9 cellular contexts compared by ENCODE assay signal in genomic region chr7:158815046-158815445, GRCh38. TPM values are rescaled to one million over a fixed set of nuclear protein-coding genes. Genes with fewer than 3 reads are reported as not detected.
DNase-seq lines count a peak whose midpoint lies in the region; ATAC-seq and TF ChIP-seq lines count a peak whose summit lies in the region.
"Had no signal": no experiment of that assay in that cellular context is flagged by ENCODE, and none has a peak within 500 bp of the region (broad histone marks: within the 10 kb centered on the region; RNA-seq: fewer than 3 reads in every experiment).

No MANE protein-coding gene starts in this region.

- H3K9me3 Mint-ChIP-seq in GM23338, result no peaks in the 10 kb centered on the region

- H3K27ac ChIP-seq in GM23338 (ENCODE audit: low read depth), result peak overlapping the region; percentile 73
- peak overlapping the region; percentile 51 to 52 for H3K27ac ChIP-seq in esophagus (ENCODE audit: low read depth in 2 of 2, low read length in 1 of 2)
- H3K27ac ChIP-seq in rectal smooth muscle tissue (ENCODE audit: low read depth, low read length), result peak overlapping the region; percentile 97
- H3K27ac ChIP-seq in prostate gland, result no peak overlapping the region

- intact Hi-C loops in prostate gland (cut with DNase I), result no loop called here

- no peak overlapping the region for H3K4me3 ChIP-seq in GM23338
- no peak overlapping the region for H3K4me3 ChIP-seq in esophagus (ENCODE audit: low read depth in 1 of 2, low read length in 2 of 2)
- peak overlapping the region; percentile 4 for H3K4me3 ChIP-seq in rectal smooth muscle tissue (ENCODE audit: low read length)
- H3K4me3 ChIP-seq in prostate gland, result no peak overlapping the region
- H3K4me3 ChIP-seq: colonic mucosa had no signal

- H3K4me1 ChIP-seq in GM23338 (ENCODE audit: insufficient read depth) (peaks cover 39% of the 10 kb centered on the region), esophagus (ENCODE audit: control insufficient read depth in 2 of 2, insufficient read depth in 2 of 2, low read length in 1 of 2) (peaks cover 0 to 25% of the 10 kb centered on the region in 2 donors), rectal smooth muscle tissue (ENCODE audit: control insufficient read depth, insufficient read depth, low read length) (peaks cover 60% of the 10 kb centered on the region), prostate gland (replicated peaks) (no peaks in the 10 kb centered on the region)

- H3K36me3 Mint-ChIP-seq in GM23338 (ENCODE audit: low read depth), result peaks cover 5% of the 10 kb centered on the region; the same call in 1 of the 3 replicates

- H4K20me1 ChIP-seq in GM23338 (replicated peaks; ENCODE audit: insufficient read depth), result 0 out of 2 replicates have a peak, but pooled peaks cover 10% of the 10 kb centered on the region

- peak overlapping the region; percentile 43 for H3K4me2 ChIP-seq in GM23338

- no peak for TF ChIP-seq POLR2A in prostate gland (IDR thresholded peaks at IDR 0.05)

- H3K4me3 Mint-ChIP-seq in GM23338, result no peak overlapping the region; the same call in 2 of the 3 replicates

- H3K27me3 Mint-ChIP-seq in GM23338 (ENCODE audit: insufficient read depth, low read depth, poor library complexity), result peaks cover 4% of the 10 kb centered on the region

- H3K9ac ChIP-seq in rectal smooth muscle tissue (ENCODE audit: low read length), result no peak overlapping the region

- WGBS in esophagus, 2 donors, result 63 to 64% methylated on average over 8 of the region's 8 CpGs
- WGBS in prostate gland, result 52% methylated on average over 8 of the region's 8 CpGs

- H2AFZ ChIP-seq in GM23338, result no peak overlapping the region

- H3K4me1 Mint-ChIP-seq in GM23338, result peaks cover 71% of the 10 kb centered on the region

- ATAC-seq in GM23338, result peak; percentile 59
- ATAC-seq in GM21825 (IDR thresholded peaks at IDR 0.05; ENCODE audit: unreplicated experiment), result no peak
- ATAC-seq in GM19455 (IDR thresholded peaks at IDR 0.05; ENCODE audit: unreplicated experiment), result no peak

- peak; percentile 59 for DNase-seq in GM23338 (ENCODE audit: low spot score)
- DNase-seq in NCI-H510A (lab: John Stamatoyannopoulos, UW), result peak; percentile 81
- DNase-seq in DMS79 treated with DMSO at 0.1 percent for 48 hours (lab: John Stamatoyannopoulos, UW), result no peak
- DNase-seq in prostate gland (ENCODE audit: low spot score), result no peak
- DNase-seq: colonic mucosa had no signal

- H3K27me3 ChIP-seq in GM23338 (ENCODE audit: insufficient read depth) (no peaks in the 10 kb centered on the region), esophagus (ENCODE audit: control insufficient read depth in 1 of 2, insufficient read depth in 2 of 2, low read length in 2 of 2) (no peaks in the 10 kb centered on the region), rectal smooth muscle tissue (ENCODE audit: control insufficient read depth, insufficient read depth, low read length) (no peaks in the 10 kb centered on the region), prostate gland (replicated peaks; ENCODE audit: insufficient read depth) (no peaks in the 10 kb centered on the region)
- H3K27me3 ChIP-seq: colonic mucosa had no signal

- H3K36me3 ChIP-seq in GM23338 (ENCODE audit: insufficient read depth) (no peaks in the 10 kb centered on the region), esophagus (ENCODE audit: control insufficient read depth in 2 of 2, insufficient read depth in 2 of 2, low read length in 1 of 2) (peaks cover 0 to 4% of the 10 kb centered on the region in 2 donors), rectal smooth muscle tissue (ENCODE audit: control insufficient read depth, insufficient read depth, low read length) (no peaks in the 10 kb centered on the region), prostate gland (no peaks in the 10 kb centered on the region)
- H3K36me3 ChIP-seq: colonic mucosa had no signal

- H3F3A ChIP-seq in GM23338 (replicated peaks; ENCODE audit: low read depth), result no peaks in the 10 kb centered on the region

- H3K79me2 ChIP-seq in GM23338 (replicated peaks; ENCODE audit: insufficient read depth), result peaks cover 90% of the 10 kb centered on the region

- no peaks in the 10 kb centered on the region for H3K9me2 ChIP-seq in GM23338 (ENCODE audit: insufficient read depth)

- no peaks in the 10 kb centered on the region for H3K9me3 ChIP-seq in esophagus (ENCODE audit: control insufficient read depth in 2 of 2, insufficient read depth in 1 of 2, low read depth in 1 of 2, low read length in 1 of 2)
- H3K9me3 ChIP-seq in prostate gland, result no peaks in the 10 kb centered on the region
- H3K9me3 ChIP-seq: colonic mucosa had no signal

- TF ChIP-seq CTCF in GM23338 (conservative IDR thresholded peaks at IDR 0.05; ENCODE audit: low read depth in 2 of 2), result no peak
- TF ChIP-seq CTCF in prostate gland (IDR thresholded peaks at IDR 0.05), result no peak

- H3K27ac Mint-ChIP-seq in GM23338, result peak overlapping the region; percentile 32

TF ChIP-seq in GM23338, 12 proteins besides CTCF, POLR2A, EP300 and RAD21 (continues in another document):
- TF ChIP-seq ETS1 (IDR thresholded peaks at IDR 0.05) (no peak), EZH2 (IDR thresholded peaks at IDR 0.05; ENCODE audit: low read depth, unreplicated experiment) (no peak), ZNF462 (CRISPR knock-in tag; IDR thresholded peaks at IDR 0.05) (no peak)

RNA-seq across cellular contexts. Expression of gene ESYT2, which starts 14.3 kb away (rescaled TPM):
- 50.3 and 52.7 TPM in 2 replicates for total RNA-seq in GM23338 (2014; rRNA removed; shearing (Covaris generic))
- polyA plus RNA-seq in GM23338 (2016; fragmentation: Nextera tagmentation; extraction: Ambion mirVana), result 9.6 TPM in 2 replicates
- 10 to 100 TPM; 25.4 to 28.9 TPM for polyA plus RNA-seq in esophagus
- 10 to 100 TPM; 60.8 to 75.1 TPM for total RNA-seq in prostate gland

RNA-seq across cellular contexts. Expression of gene DYNC2I1, which starts 41.3 kb away (rescaled TPM):
- 8.3 and 9.0 TPM in 2 replicates for total RNA-seq in GM23338 (2014; rRNA removed; shearing (Covaris generic))
- polyA plus RNA-seq in GM23338 (2016; fragmentation: Nextera tagmentation; extraction: Ambion mirVana) (54.4 and 60.9 TPM in 2 replicates), esophagus (10 to 100 TPM in 1 of 2 donors, 1 to 10 TPM in 1; 6.0 to 12.5 TPM)
- total RNA-seq in prostate gland, result 10 to 100 TPM; 14.3 to 35.0 TPM

Comparison
In these comparisons a context has a peak if more than half of its experiments do, and no peak if none do; other contexts are left out.
1. DNase-seq: peak in GM23338 (single experiment) and NCI-H510A (single experiment); none in DMS79 treated with DMSO at 0.1 percent for 48 hours (single experiment) and prostate gland (single experiment).
2. H3K27ac ChIP-seq: peak in GM23338 (single experiment), esophagus (2 of 2) and rectal smooth muscle tissue (single experiment); none in prostate gland (0 of 2).